18 cellular contexts compared by ENCODE assay signal in the genomic region with DNA sequence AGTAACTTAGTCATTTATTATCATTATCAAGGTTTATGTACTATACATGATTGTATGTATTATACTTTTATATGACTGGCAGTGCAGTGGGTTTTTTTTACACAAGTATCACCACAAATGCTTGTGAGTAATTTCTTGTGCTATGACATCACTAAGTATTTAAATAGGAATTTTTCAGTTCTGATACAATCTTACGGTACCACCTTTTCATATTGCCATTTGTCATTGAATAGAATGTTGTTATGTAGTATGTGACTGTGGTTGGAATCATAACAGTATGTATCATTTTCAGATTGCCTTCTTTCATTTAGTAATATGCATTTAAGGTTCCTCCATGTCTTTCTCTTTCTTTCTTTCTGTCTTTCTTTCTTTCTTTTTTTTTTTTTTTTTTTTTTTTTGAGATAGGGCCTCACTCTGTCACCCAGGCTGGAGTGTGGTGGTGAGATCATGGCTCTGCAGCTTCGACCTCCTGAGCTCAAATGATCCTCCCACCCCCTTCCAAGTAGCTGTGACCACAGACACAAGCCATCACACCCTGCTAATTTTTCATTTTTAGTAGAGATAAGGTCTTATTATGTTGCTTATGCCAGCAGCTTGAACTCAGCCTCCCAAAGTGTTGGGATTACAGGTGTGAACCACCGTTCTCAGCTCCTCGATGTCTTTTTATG. TPM values are rescaled to one million over a fixed set of nuclear protein-coding genes. Genes with fewer than 3 reads are reported as not detected.
DNase-seq lines count a peak whose midpoint lies in the region; ATAC-seq, FAIRE-seq and TF ChIP-seq lines count a peak whose summit lies in the region.
"Had no signal": no experiment of that assay in that cellular context is flagged by ENCODE, and none has a peak within 500 bp of the region (broad histone marks: within the 10 kb centered on the region; RNA-seq: fewer than 3 reads in every experiment).

No MANE protein-coding gene starts in this region.

- peaks cover 52% of the 10 kb centered on the region for H3K4me1 Mint-ChIP-seq in activated T-helper 1 cell treated with anti-CD3 and anti-CD28 coated beads, Interleukin-12 subunit alpha, Interleukin-12 subunit beta, Interleukin-2, Interleukin-4 antibody, amounts not matched to agents 30 ng/mL and 10 ng/mL and 1 ng/mL, durations not matched to agents 14 hours and 24 hours and 36 hours (ENCODE audit: low read depth)

- H3K4me3 ChIP-seq in left lung: no peak overlapping the region
- no peak overlapping the region for H3K4me3 ChIP-seq in lower lobe of right lung

- no peaks in the 10 kb centered on the region for H3K9me3 Mint-ChIP-seq in activated T-helper 1 cell treated with anti-CD3 and anti-CD28 coated beads, Interleukin-12 subunit alpha, Interleukin-12 subunit beta, Interleukin-2, Interleukin-4 antibody, amounts not matched to agents 30 ng/mL and 10 ng/mL and 1 ng/mL, durations not matched to agents 14 hours and 24 hours and 36 hours
- H3K9me3 Mint-ChIP-seq: naive B cell had no signal

- H3K36me3 Mint-ChIP-seq in activated T-helper 1 cell treated with anti-CD3 and anti-CD28 coated beads, Interleukin-12 subunit alpha, Interleukin-12 subunit beta, Interleukin-2, Interleukin-4 antibody, amounts not matched to agents 30 ng/mL and 10 ng/mL and 1 ng/mL, durations not matched to agents 14 hours and 24 hours and 36 hours (ENCODE audit: low read depth): peaks cover 49% of the 10 kb centered on the region

- FAIRE-seq in HTR-8/SVneo (lab: Jason Lieb, UNC): no peak
- FAIRE-seq: GM18507 had no signal

- peak; percentile 51 for DNase-seq in stimulated activated naive CD4-positive, alpha-beta T cell treated with Interleukin-2 at 50 U/mL for 16 hours (lab: John Stamatoyannopoulos, UW)
- no peak for DNase-seq in stimulated activated naive CD4-positive, alpha-beta T cell (lab: John Stamatoyannopoulos, UW)
- no peak for DNase-seq in activated T-helper 1 cell treated with anti-CD3 and anti-CD28 coated beads, Interleukin-12 subunit alpha, Interleukin-12 subunit beta, Interleukin-2, Interleukin-4 antibody, amounts not matched to agents 30 ng/mL and 10 ng/mL and 1 ng/mL, durations not matched to agents 14 hours and 24 hours and 36 hours (ENCODE audit: low spot score)
- peak; percentile 5 to 48 for DNase-seq in erythroblast (lab: John Stamatoyannopoulos, UW)
- DNase-seq in left lung: no peak
- no peak for DNase-seq in lower lobe of right lung
- DNase-seq in HTR-8/SVneo (ENCODE audit: insufficient read length, low spot score): no peak
- DNase-seq in NCI-H1694 (lab: John Stamatoyannopoulos, UW): no peak
- DNase-seq: dermis blood vessel endothelial cell, H7, naive B cell, NCI-H1436, NCI-H2227 treated with DMSO at 0.1 percent for 48 hours, SW 1271 had no signal

- ATAC-seq in left lung: no peak
- ATAC-seq in lower lobe of right lung: no peak

- H3K4me1 ChIP-seq in left lung (peaks cover 0 to 12% of the 10 kb centered on the region in 2 donors), lower lobe of right lung (peaks cover 10% of the 10 kb centered on the region)

- no peak overlapping the region for H3K4me3 Mint-ChIP-seq in activated T-helper 1 cell treated with anti-CD3 and anti-CD28 coated beads, Interleukin-12 subunit alpha, Interleukin-12 subunit beta, Interleukin-2, Interleukin-4 antibody, amounts not matched to agents 30 ng/mL and 10 ng/mL and 1 ng/mL, durations not matched to agents 14 hours and 24 hours and 36 hours
- H3K4me3 Mint-ChIP-seq: naive B cell had no signal

- H3K9me3 ChIP-seq in left lung: no peaks in the 10 kb centered on the region
- no peaks in the 10 kb centered on the region for H3K9me3 ChIP-seq in lower lobe of right lung

- intact Hi-C loops in activated T-helper 1 cell treated with anti-CD3 and anti-CD28 coated beads, Interleukin-12 subunit alpha, Interleukin-12 subunit beta, Interleukin-2, Interleukin-4 antibody, amounts not matched to agents 30 ng/mL and 10 ng/mL and 1 ng/mL, durations not matched to agents 14 hours and 24 hours and 36 hours (cut with micrococcal nuclease): loop anchor here (1.0 to 5.0 kb wide), 5 partner anchors 17 to 1836 kb away; a partner anchor contains a TSS
- intact Hi-C loops in left lung (cut with DNase I): no loop called here
- intact Hi-C loops in lower lobe of right lung (cut with DNase I): no loop called here

- peaks cover 4% of the 10 kb centered on the region for H3K27me3 Mint-ChIP-seq in activated T-helper 1 cell treated with anti-CD3 and anti-CD28 coated beads, Interleukin-12 subunit alpha, Interleukin-12 subunit beta, Interleukin-2, Interleukin-4 antibody, amounts not matched to agents 30 ng/mL and 10 ng/mL and 1 ng/mL, durations not matched to agents 14 hours and 24 hours and 36 hours (ENCODE audit: insufficient read depth)
- H3K27me3 Mint-ChIP-seq: naive B cell, progenitor cell of endocrine pancreas had no signal

- H3K27ac ChIP-seq in left lung: no peak overlapping the region
- no peak overlapping the region for H3K27ac ChIP-seq in lower lobe of right lung
- H3K27ac ChIP-seq: RWPE1, VCaP had no signal

- H3K27ac Mint-ChIP-seq in activated T-helper 1 cell treated with anti-CD3 and anti-CD28 coated beads, Interleukin-12 subunit alpha, Interleukin-12 subunit beta, Interleukin-2, Interleukin-4 antibody, amounts not matched to agents 30 ng/mL and 10 ng/mL and 1 ng/mL, durations not matched to agents 14 hours and 24 hours and 36 hours: peak overlapping the region; percentile 15
- H3K27ac Mint-ChIP-seq: progenitor cell of endocrine pancreas had no signal

- H3K27me3 ChIP-seq in left lung: no peaks in the 10 kb centered on the region
- H3K27me3 ChIP-seq in lower lobe of right lung (ENCODE audit: low read depth): no peaks in the 10 kb centered on the region

- TF ChIP-seq CTCF in left lung (IDR thresholded peaks at IDR 0.05) (no peak), lower lobe of right lung (IDR thresholded peaks at IDR 0.05) (no peak)

- TF ChIP-seq POLR2A in erythroblast (IDR thresholded peaks at IDR 0.05; ENCODE audit: low read length): no peak

- peaks cover 0 to 16% of the 10 kb centered on the region in 2 donors for H3K36me3 ChIP-seq in left lung
- H3K36me3 ChIP-seq in lower lobe of right lung: peaks cover 31% of the 10 kb centered on the region

RNA-seq across cellular contexts. Expression of a gene that starts 18.6 kb away (rescaled TPM):
- 37.3 and 39.7 TPM in 2 replicates for total RNA-seq in activated T-helper 1 cell treated with anti-CD3 and anti-CD28 coated beads, Interleukin-12 subunit alpha, Interleukin-12 subunit beta, Interleukin-2, Interleukin-4 antibody, amounts not matched to agents 30 ng/mL and 10 ng/mL and 1 ng/mL, durations not matched to agents 14 hours and 24 hours and 36 hours
- total RNA-seq in left lung: 10 to 100 TPM; 69.1 to 79.4 TPM
- total RNA-seq in lower lobe of right lung: 91.3 TPM

RNA-seq across cellular contexts. Expression of a gene that starts 19.1 kb away (rescaled TPM):
- total RNA-seq in activated T-helper 1 cell treated with anti-CD3 and anti-CD28 coated beads, Interleukin-12 subunit alpha, Interleukin-12 subunit beta, Interleukin-2, Interleukin-4 antibody, amounts not matched to agents 30 ng/mL and 10 ng/mL and 1 ng/mL, durations not matched to agents 14 hours and 24 hours and 36 hours: 28.2 and 34.3 TPM in 2 replicates
- 10 to 100 TPM; 13.6 to 14.2 TPM for total RNA-seq in left lung
- 16.7 TPM for total RNA-seq in lower lobe of right lung

Comparison
In these comparisons a context has a peak if more than half of its experiments do, and no peak if none do; other contexts are left out.
1. DNase-seq: peak in stimulated activated naive CD4-positive, alpha-beta T cell treated with Interleukin-2 at 50 U/mL for 16 hours (single experiment) and erythroblast (2 of 2); none in stimulated activated naive CD4-positive, alpha-beta T cell (0 of 6), activated T-helper 1 cell treated with anti-CD3 and anti-CD28 coated beads, Interleukin-12 subunit alpha, Interleukin-12 subunit beta, Interleukin-2, Interleukin-4 antibody, amounts not matched to agents 30 ng/mL and 10 ng/mL and 1 ng/mL, durations not matched to agents 14 hours and 24 hours and 36 hours (single experiment), left lung (0 of 2), lower lobe of right lung (single experiment), HTR-8/SVneo (single experiment) and NCI-H1694 (single experiment).